8 cellular contexts compared by ENCODE assay signal in the genomic region with DNA sequence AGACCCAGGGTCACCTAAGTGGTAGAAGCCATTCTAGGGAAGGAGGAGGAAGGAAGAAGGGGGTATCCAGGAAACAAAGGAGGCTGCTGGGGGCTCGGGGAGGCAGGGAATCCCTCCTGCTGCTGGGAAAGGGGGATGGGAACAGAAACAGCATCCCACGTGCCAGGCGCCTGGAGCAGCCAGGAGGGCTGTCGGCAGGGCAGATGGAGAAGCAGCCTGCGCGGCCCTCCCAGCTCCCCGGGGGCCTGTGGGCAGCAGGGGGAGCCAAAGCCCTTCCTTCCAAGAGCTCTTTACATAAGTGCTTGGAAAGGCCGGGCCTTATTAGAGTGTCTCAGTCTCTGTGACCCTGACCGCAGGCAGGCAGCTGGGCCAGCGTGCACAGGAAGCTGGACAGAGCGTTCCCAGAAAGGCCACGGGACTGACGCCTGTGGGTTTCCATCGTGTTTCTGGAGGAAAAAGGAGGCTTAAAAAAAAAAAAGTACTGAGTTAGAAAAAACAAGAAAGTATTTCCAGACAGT. TPM values are rescaled to one million over a fixed set of nuclear protein-coding genes. Genes with fewer than 3 reads are reported as not detected.
A peak's percentile ranks its signal among the peaks of the same experiment; 100 is the strongest.
DNase-seq lines count a peak whose midpoint lies in the region; ATAC-seq and TF ChIP-seq lines count a peak whose summit lies in the region.

No MANE protein-coding gene starts in this region.

- ATAC-seq in GM21528 (IDR thresholded peaks at IDR 0.05; ENCODE audit: low FRiP score, unreplicated experiment), result no peak

- peak overlapping the region; percentile 96 for H3K27ac Mint-ChIP-seq in nephron progenitor cell

- H3K27me3 Mint-ChIP-seq in nephron progenitor cell (ENCODE audit: low read depth, poor library complexity), result peaks cover 9% of the 10 kb centered on the region

- peaks cover 41% of the 10 kb centered on the region for H3K4me1 Mint-ChIP-seq in nephron progenitor cell

- peak; percentile 79 for DNase-seq in GF-D8 (lab: John Stamatoyannopoulos, UW)
- peak; percentile 59 for DNase-seq in Jurkat, Clone E6-1 (ENCODE audit: low read depth, low spot score)
- DNase-seq in SHP77 treated with DMSO at 0.1 percent for 48 hours (lab: John Stamatoyannopoulos, UW), result peak; percentile 57
- DNase-seq in activated gamma-delta T cell treated with Interleukin-2 at 50 U/mL for 16 hours, result peak; percentile 76
- DNase-seq in fibroblast of the aortic adventitia (ENCODE audit: low read depth), result peak; percentile 98
- peak; percentile 89 for DNase-seq in nephron progenitor cell
- peak; percentile 55 to 77 (median 66) for DNase-seq in stimulated activated naive CD4-positive, alpha-beta T cell (lab: John Stamatoyannopoulos, UW)

- no peaks in the 10 kb centered on the region for H3K9me3 Mint-ChIP-seq in nephron progenitor cell

- TF ChIP-seq CTCF in fibroblast of the aortic adventitia (IDR thresholded peaks at IDR 0.05; ENCODE audit: insufficient read depth, low read length) (peak; percentile 77), nephron progenitor cell (IDR thresholded peaks at IDR 0.05) (peak; percentile 84)

- no peak overlapping the region for H3K4me3 ChIP-seq in Jurkat, Clone E6-1 (ENCODE audit: low read length)
- H3K4me3 ChIP-seq in fibroblast of the aortic adventitia (ENCODE audit: low read depth, low read length), result no peak overlapping the region

- H3K36me3 Mint-ChIP-seq in nephron progenitor cell (ENCODE audit: low read depth), result peaks cover 32% of the 10 kb centered on the region

- peak overlapping the region; percentile 73 for H3K4me3 Mint-ChIP-seq in nephron progenitor cell

RNA-seq across cellular contexts. Expression of gene LOXL1, which starts 24.8 kb away (rescaled TPM):
- polyA plus RNA-seq in Jurkat, Clone E6-1 (2012; ENCODE audit: insufficient read depth, insufficient read length), result 7.1 TPM
- 53.4 and 176 TPM in 2 replicates for total RNA-seq in fibroblast of the aortic adventitia (ENCODE audit: low replicate concordance)

RNA-seq across cellular contexts. Expression of gene STOML1, which starts 41.0 kb away (rescaled TPM):
- polyA plus RNA-seq in Jurkat, Clone E6-1 (2012; ENCODE audit: insufficient read depth, insufficient read length), result 10.5 TPM
- 6.8 and 19.0 TPM in 2 replicates for total RNA-seq in fibroblast of the aortic adventitia (ENCODE audit: low replicate concordance)

RNA-seq across cellular contexts. Expression of gene PML, which starts 43.4 kb away (rescaled TPM):
- polyA plus RNA-seq in Jurkat, Clone E6-1 (2012; ENCODE audit: insufficient read depth, insufficient read length), result 45.8 TPM
- 29.3 and 31.9 TPM in 2 replicates for total RNA-seq in fibroblast of the aortic adventitia (ENCODE audit: low replicate concordance)
